8 cellular contexts compared by ENCODE assay signal in the genomic region with DNA sequence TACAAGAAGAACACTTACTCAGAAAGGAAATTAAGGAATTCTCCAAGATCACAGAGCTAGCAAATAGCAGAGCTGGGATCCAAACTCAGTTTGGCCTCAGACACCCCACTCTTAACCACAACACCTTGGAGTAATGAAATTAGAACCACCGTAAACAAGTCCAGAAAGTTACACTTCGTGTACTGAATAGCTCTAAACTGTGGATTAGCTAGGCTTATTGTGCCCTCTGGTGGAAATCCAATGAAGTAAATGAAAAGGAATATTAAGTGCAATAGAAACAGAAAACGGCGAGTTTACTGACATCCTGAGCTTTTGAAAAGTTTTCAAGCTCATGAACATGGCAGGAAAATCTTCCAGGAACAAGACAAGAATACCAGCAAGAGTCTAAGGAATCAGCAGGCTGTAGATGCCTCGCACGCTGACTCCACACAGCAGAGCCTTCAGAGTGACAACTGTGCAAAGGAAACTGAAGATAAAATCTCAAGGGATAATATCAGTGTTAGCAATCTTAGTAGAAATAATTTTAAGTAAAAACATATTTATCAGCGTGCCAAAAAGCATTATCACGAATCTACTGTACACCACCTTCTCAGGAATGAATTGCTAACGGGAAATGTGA. TPM values are rescaled to one million over a fixed set of nuclear protein-coding genes. Genes with fewer than 3 reads are reported as not detected.
DNase-seq lines count a peak whose midpoint lies in the region; ATAC-seq and TF ChIP-seq lines count a peak whose summit lies in the region.

No MANE protein-coding gene starts in this region.

- TF ChIP-seq CTCF in cardiac fibroblast (IDR thresholded peaks at IDR 0.05; ENCODE audit: low read depth, low read length) (peak; percentile 57), right lobe of liver (IDR thresholded peaks at IDR 0.05) (peak; percentile 60 to 70 (median 68)), upper lobe of left lung (IDR thresholded peaks at IDR 0.05) (peak; percentile 35 to 59 (median 45))

- POLR2A ChIA-PET in activated CD4-positive, alpha-beta memory T cell treated with anti-CD3 and anti-CD28 coated beads, Interleukin-2, amount 10 ng/mL, durations not matched to agents 7 days and 5 days (lab: Charles Lee): no interaction called here

- no peak overlapping the region for H3K27ac Mint-ChIP-seq in activated CD4-positive, alpha-beta memory T cell treated with anti-CD3 and anti-CD28 coated beads, Interleukin-2, amount 10 ng/mL, durations not matched to agents 7 days and 5 days

- H3K4me1 Mint-ChIP-seq in activated CD4-positive, alpha-beta memory T cell treated with anti-CD3 and anti-CD28 coated beads, Interleukin-2, amount 10 ng/mL, durations not matched to agents 7 days and 5 days: peaks cover 5% of the 10 kb centered on the region

- no peaks in the 10 kb centered on the region for H3K9me3 ChIP-seq in right lobe of liver
- no peaks in the 10 kb centered on the region for H3K9me3 ChIP-seq in upper lobe of left lung

- H3K4me3 ChIP-seq in cardiac fibroblast (replicated peaks in 1 of 2; ENCODE audit: low read depth in 2 of 2, low read length in 2 of 2): peak overlapping the region in 1 of 2 donors; percentile 6
- no peak overlapping the region for H3K4me3 ChIP-seq in right lobe of liver
- H3K4me3 ChIP-seq in upper lobe of left lung: no peak overlapping the region

- TF ChIP-seq EP300 in upper lobe of left lung (IDR thresholded peaks at IDR 0.05): no peak

- H3K27me3 ChIP-seq in right lobe of liver (no peaks in the 10 kb centered on the region), upper lobe of left lung (no peaks in the 10 kb centered on the region)

- intact Hi-C loops in right lobe of liver (cut with DNase I): no loop called here

- no peak overlapping the region for H3K4me3 Mint-ChIP-seq in activated CD4-positive, alpha-beta memory T cell treated with anti-CD3 and anti-CD28 coated beads, Interleukin-2, amount 10 ng/mL, durations not matched to agents 7 days and 5 days

- H3K27ac ChIP-seq in right lobe of liver (no peak overlapping the region), upper lobe of left lung (no peak overlapping the region)

- CTCF ChIA-PET in activated CD4-positive, alpha-beta memory T cell treated with anti-CD3 and anti-CD28 coated beads, Interleukin-2, amount 10 ng/mL, durations not matched to agents 7 days and 5 days (lab: Charles Lee): interaction anchor here (0.8 to 2.0 kb wide), 15 partner anchors 9 to 463 kb away, joined by 3 to 9 read pairs (median 4); no protein-coding TSS in a partner anchor

- H3K4me1 ChIP-seq in right lobe of liver (peaks cover 0 to 5% (median 0%) of the 10 kb centered on the region in 4 donors), upper lobe of left lung (peaks cover 0 to 7% (median 2%) of the 10 kb centered on the region in 4 donors)

- TF ChIP-seq POLR2A in right lobe of liver (IDR thresholded peaks at IDR 0.05) (no peak), upper lobe of left lung (IDR thresholded peaks at IDR 0.05) (no peak)

- peak; percentile 15 for DNase-seq in DMS114 treated with DMSO at 0.1 percent for 48 hours (lab: John Stamatoyannopoulos, UW; ENCODE audit: unreplicated experiment)
- DNase-seq in NCI-H748 treated with DMSO at 0.1 percent for 48 hours (lab: John Stamatoyannopoulos, UW): peak; percentile 22
- DNase-seq in cardiac fibroblast (ENCODE audit: low read depth in 2 of 2): peak; percentile 66 to 74
- DNase-seq in right lobe of liver: no peak
- no peak for DNase-seq in upper lobe of left lung
- no peak for DNase-seq in activated CD4-positive, alpha-beta memory T cell treated with anti-CD3 and anti-CD28 coated beads, Interleukin-2, amount 10 ng/mL, durations not matched to agents 7 days and 5 days

- H3K9me3 Mint-ChIP-seq in activated CD4-positive, alpha-beta memory T cell treated with anti-CD3 and anti-CD28 coated beads, Interleukin-2, amount 10 ng/mL, durations not matched to agents 7 days and 5 days: no peaks in the 10 kb centered on the region

- peaks cover 25% of the 10 kb centered on the region for H3K27me3 Mint-ChIP-seq in activated CD4-positive, alpha-beta memory T cell treated with anti-CD3 and anti-CD28 coated beads, Interleukin-2, amount 10 ng/mL, durations not matched to agents 7 days and 5 days

- 14% methylated on average over 9 of the region's 9 CpGs for WGBS in right lobe of liver (ENCODE audit: insufficient coverage, low coverage, low lambda C conversion rate, missing lambda C conversion rate)
- WGBS in upper lobe of left lung, 2 donors: 20 to 30% methylated on average over 9 of the region's 9 CpGs

- H3K36me3 ChIP-seq in right lobe of liver (no peaks in the 10 kb centered on the region), upper lobe of left lung (no peaks in the 10 kb centered on the region)

- peak; percentile 78 for ATAC-seq in GM19043 (IDR thresholded peaks at IDR 0.05; ENCODE audit: low read depth, unreplicated experiment)
- ATAC-seq in HG03139 (IDR thresholded peaks at IDR 0.05; ENCODE audit: unreplicated experiment): peak; percentile 80
- ATAC-seq in right lobe of liver: peak; percentile 75 to 88 (median 83)
- ATAC-seq in upper lobe of left lung (ENCODE audit: low FRiP score in 2 of 2): peak in 1 of 2 donors; percentile 72

- H3K36me3 Mint-ChIP-seq in activated CD4-positive, alpha-beta memory T cell treated with anti-CD3 and anti-CD28 coated beads, Interleukin-2, amount 10 ng/mL, durations not matched to agents 7 days and 5 days (ENCODE audit: low read depth): no peaks in the 10 kb centered on the region

RNA-seq across cellular contexts. Expression of gene FBXO5, which starts 34.6 kb away (rescaled TPM):
- total RNA-seq in right lobe of liver: 1 to 10 TPM in 5 of 6 experiments, under 1 TPM in 1; 0.97 to 3.0 (median 2.5) TPM
- 1 to 10 TPM; 1.7 to 6.0 (median 4.8) TPM for total RNA-seq in upper lobe of left lung
- total RNA-seq in activated CD4-positive, alpha-beta memory T cell treated with anti-CD3 and anti-CD28 coated beads, Interleukin-2, amount 10 ng/mL, durations not matched to agents 7 days and 5 days: 10 to 100 TPM; 68.7 to 71.2 TPM

RNA-seq across cellular contexts. Expression of gene MTRF1L, which starts 54.2 kb away (rescaled TPM):
- total RNA-seq in right lobe of liver (10 to 100 TPM in 3 of 6 experiments, 1 to 10 TPM in 3; 6.1 to 16.8 (median 9.7) TPM), upper lobe of left lung (10 to 100 TPM; 14.7 to 21.7 (median 16.9) TPM)
- total RNA-seq in activated CD4-positive, alpha-beta memory T cell treated with anti-CD3 and anti-CD28 coated beads, Interleukin-2, amount 10 ng/mL, durations not matched to agents 7 days and 5 days: 10 to 100 TPM; 20.8 to 21.5 TPM

Comparison
In these comparisons a context has a peak if more than half of its experiments do, and no peak if none do; other contexts are left out.
1. DNase-seq: peak in DMS114 treated with DMSO at 0.1 percent for 48 hours (single experiment), NCI-H748 treated with DMSO at 0.1 percent for 48 hours (single experiment) and cardiac fibroblast (2 of 2); none in right lobe of liver (0 of 3), upper lobe of left lung (0 of 2) and activated CD4-positive, alpha-beta memory T cell treated with anti-CD3 and anti-CD28 coated beads, Interleukin-2, amount 10 ng/mL, durations not matched to agents 7 days and 5 days (single experiment).
2. RNA of gene FBXO5, which starts 34.6 kb away (total RNA-seq): 68.7 to 71.2 TPM in activated CD4-positive, alpha-beta memory T cell treated with anti-CD3 and anti-CD28 coated beads, Interleukin-2, amount 10 ng/mL, durations not matched to agents 7 days and 5 days; 1.7 to 6.0 TPM in upper lobe of left lung and 0.97 to 3.0 TPM in right lobe of liver; every median in the first group is over 4 times any median in the second.
3. Peak in every context shown above with its lines, with median percentiles within 50 percentile points of each other: CTCF ChIP-seq.